Comparison of ENCODE assay signal across 24 cellular contexts in the genomic region with DNA sequence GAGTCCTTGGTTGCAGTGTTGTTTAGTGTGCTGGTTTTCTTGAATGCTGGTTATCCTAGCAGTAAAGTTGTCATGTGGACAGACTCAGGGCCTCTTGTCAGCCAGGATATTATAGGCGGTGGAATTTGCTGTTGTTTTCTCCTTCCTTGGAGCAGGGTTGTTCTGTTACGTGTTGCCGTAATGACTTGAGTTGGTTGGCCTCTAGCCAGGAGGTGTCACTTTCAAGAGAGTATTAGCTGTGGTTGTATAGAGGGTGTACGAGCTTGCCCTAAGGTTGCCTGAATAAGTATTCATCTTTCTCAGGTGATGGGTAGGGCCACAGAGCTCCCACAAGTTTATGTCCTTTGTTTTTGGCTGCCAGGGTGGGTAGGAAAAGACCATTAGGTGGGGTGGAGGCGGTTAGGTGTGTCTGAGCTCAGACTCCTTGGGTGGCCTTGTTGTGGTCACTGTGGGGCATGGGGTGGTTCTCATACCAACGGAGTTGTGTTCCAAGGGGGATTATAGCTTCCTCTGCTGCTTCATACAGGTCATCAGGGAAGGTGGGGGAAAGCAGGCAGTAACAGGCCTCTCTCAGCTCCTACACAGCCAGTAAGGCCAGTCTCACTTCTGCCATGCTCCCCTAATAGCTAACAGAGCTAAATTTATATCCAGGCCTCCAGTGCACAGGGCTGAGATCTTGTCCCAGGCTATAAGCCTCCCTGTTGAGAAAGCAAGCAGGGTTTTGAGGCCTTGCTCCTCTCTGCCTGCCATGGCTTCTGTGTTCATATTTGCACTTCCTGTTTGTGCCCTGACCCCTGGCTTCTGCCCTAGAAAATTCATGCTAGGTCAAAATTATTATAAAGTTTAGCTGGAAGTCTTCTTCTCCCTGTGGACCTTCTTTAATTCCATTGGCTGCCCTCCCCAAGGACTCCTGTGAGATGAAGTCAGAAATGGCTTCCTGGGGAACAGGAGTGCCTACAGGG.
DNase-seq lines count a peak whose midpoint lies in the region; ATAC-seq and TF ChIP-seq lines count a peak whose summit lies in the region.
"Had no signal": no experiment of that assay in that cellular context is flagged by ENCODE, and none has a peak within 500 bp of the region (broad histone marks: within the 10 kb centered on the region; RNA-seq: fewer than 3 reads in every experiment).

No MANE protein-coding gene starts in this region.

- H3K4me3 Mint-ChIP-seq in stimulated activated memory B cell treated with anti-CD40 and anti-IgM and Interleukin-4, amounts not matched to agents 10 μg/mL and 1 μg/mL and 100 μg/mL, for 72 hours: no peak overlapping the region
- H3K4me3 Mint-ChIP-seq: activated CD4-positive, alpha-beta memory T cell treated with anti-CD3 and anti-CD28 coated beads, Interleukin-2, amount 10 ng/mL, durations not matched to agents 7 days and 5 days; activated naive CD4-positive, alpha-beta T cell treated with anti-CD3 and anti-CD28 coated beads for 36 hours; activated T-helper 1 cell treated with anti-CD3 and anti-CD28 coated beads, Interleukin-12 subunit alpha, Interleukin-12 subunit beta, Interleukin-2, Interleukin-4 antibody, amounts not matched to agents 30 ng/mL and 10 ng/mL and 1 ng/mL, durations not matched to agents 14 hours and 24 hours and 36 hours; CD8-positive, alpha-beta memory T cell; nephron; T-helper 2 cell treated with Interferon-gamma antibody and Interleukin-4, amounts not matched to agents 5 μg/mL and 100 μg/mL, for 36 hours had no signal

- no peak for TF ChIP-seq CTCF in omental fat pad (IDR thresholded peaks at IDR 0.05)

- peak; percentile 47 for ATAC-seq in stimulated activated memory B cell treated with anti-CD40 and anti-IgM and Interleukin-4, amounts not matched to agents 10 μg/mL and 1 μg/mL and 100 μg/mL, for 72 hours
- ATAC-seq in GM19035 (IDR thresholded peaks at IDR 0.05; ENCODE audit: unreplicated experiment): no peak
- no peak for ATAC-seq in esophagus mucosa
- ATAC-seq in omental fat pad (ENCODE audit: low FRiP score): no peak
- ATAC-seq: body of pancreas, PC-3, SK-N-SH treated with all-trans-retinoic acid at 6 μM for 48 hours had no signal

- TF ChIP-seq EP300 in Ishikawa (IDR thresholded peaks at IDR 0.05; ENCODE audit: borderline replicate concordance): no peak; the same call in 1 of the 2 replicates

- no peak for TF ChIP-seq RAD21 in Ishikawa (IDR thresholded peaks at IDR 0.05; ENCODE audit: low read depth)

- H3K9me3 Mint-ChIP-seq in stimulated activated memory B cell treated with anti-CD40 and anti-IgM and Interleukin-4, amounts not matched to agents 10 μg/mL and 1 μg/mL and 100 μg/mL, for 72 hours: peaks cover 17% of the 10 kb centered on the region

- H3K27me3 Mint-ChIP-seq in stimulated activated memory B cell treated with anti-CD40 and anti-IgM and Interleukin-4, amounts not matched to agents 10 μg/mL and 1 μg/mL and 100 μg/mL, for 72 hours: no peaks in the 10 kb centered on the region
- H3K27me3 Mint-ChIP-seq: activated CD4-positive, alpha-beta memory T cell treated with anti-CD3 and anti-CD28 coated beads, Interleukin-2, amount 10 ng/mL, durations not matched to agents 7 days and 5 days; CD8-positive, alpha-beta memory T cell had no signal

- H3K36me3 Mint-ChIP-seq in stimulated activated memory B cell treated with anti-CD40 and anti-IgM and Interleukin-4, amounts not matched to agents 10 μg/mL and 1 μg/mL and 100 μg/mL, for 72 hours: no peaks in the 10 kb centered on the region
- H3K36me3 Mint-ChIP-seq: CD8-positive, alpha-beta memory T cell had no signal

- DNase-seq in OCI-M1 (lab: John Stamatoyannopoulos, UW) (peak; percentile 41), glomerular visceral epithelial cell (ENCODE audit: extremely low spot score) (peak; percentile 11), omental fat pad (ENCODE audit: low spot score) (no peak)
- DNase-seq: activated CD4-positive, alpha-beta memory T cell treated with anti-CD3 and anti-CD28 coated beads, Interleukin-2, amount 10 ng/mL, durations not matched to agents 7 days and 5 days; activated CD8-positive, alpha-beta memory T cell treated with anti-CD3 and anti-CD28 coated beads, Interleukin-2, amount 50 U/mL, for 4 hours; activated naive CD4-positive, alpha-beta T cell treated with anti-CD3 and anti-CD28 coated beads for 36 hours; body of pancreas; CD8-positive, alpha-beta memory T cell; DMS153; dorsolateral prefrontal cortex; hippocampal formation; NCI-H1436 treated with DMSO at 0.1 percent for 48 hours; NCI-H2081 treated with DMSO at 0.1 percent for 48 hours; PC-3; stimulated activated CD8-positive, alpha-beta memory T cell treated with anti-CD3 and anti-CD28 coated beads, Interleukin-4, amount 100 ng/mL, for 48 hours; thyroid gland had no signal

- H3K27ac Mint-ChIP-seq in stimulated activated memory B cell treated with anti-CD40 and anti-IgM and Interleukin-4, amounts not matched to agents 10 μg/mL and 1 μg/mL and 100 μg/mL, for 72 hours: no peak overlapping the region
- H3K27ac Mint-ChIP-seq: activated CD4-positive, alpha-beta memory T cell treated with anti-CD3 and anti-CD28 coated beads, Interleukin-2, amount 10 ng/mL, durations not matched to agents 7 days and 5 days; activated naive CD4-positive, alpha-beta T cell treated with anti-CD3 and anti-CD28 coated beads for 36 hours; activated T-helper 1 cell treated with anti-CD3 and anti-CD28 coated beads, Interleukin-12 subunit alpha, Interleukin-12 subunit beta, Interleukin-2, Interleukin-4 antibody, amounts not matched to agents 30 ng/mL and 10 ng/mL and 1 ng/mL, durations not matched to agents 14 hours and 24 hours and 36 hours; CD8-positive, alpha-beta memory T cell; nephron; T-helper 2 cell treated with Interferon-gamma antibody and Interleukin-4, amounts not matched to agents 5 μg/mL and 100 μg/mL, for 36 hours had no signal

- no peaks in the 10 kb centered on the region for H3K4me1 Mint-ChIP-seq in stimulated activated memory B cell treated with anti-CD40 and anti-IgM and Interleukin-4, amounts not matched to agents 10 μg/mL and 1 μg/mL and 100 μg/mL, for 72 hours
- H3K4me1 Mint-ChIP-seq: activated CD4-positive, alpha-beta memory T cell treated with anti-CD3 and anti-CD28 coated beads, Interleukin-2, amount 10 ng/mL, durations not matched to agents 7 days and 5 days; CD8-positive, alpha-beta memory T cell; nephron had no signal

TF ChIP-seq in Ishikawa, 13 proteins besides CTCF, POLR2A, EP300 and RAD21:
- TF ChIP-seq NFIC (IDR thresholded peaks at IDR 0.05) (peak; percentile 65), ZBTB7A (IDR thresholded peaks at IDR 0.05; ENCODE audit: low read depth) (no peak), FOXM1 (IDR thresholded peaks at IDR 0.05; ENCODE audit: borderline replicate concordance, low read depth) (no peak)
